ENCODE assay signal across 1 cellular context in genomic region chr15:80580107-80580506, GRCh38.
TF ChIP-seq lines count a peak whose summit lies in the region.

No MANE protein-coding gene starts in this region.

TF ChIP-seq in HCT116, 20 proteins besides CTCF, POLR2A, EP300 and RAD21 (continued from another document):
- no peak for TF ChIP-seq SIN3A (IDR thresholded peaks at IDR 0.05; ENCODE audit: low read depth)
